11 cellular contexts compared by ENCODE assay signal in genomic region chr16:27595993-27596392, GRCh38.
"Had no signal": no experiment of that assay in that cellular context is flagged by ENCODE, and none has a peak within 500 bp of the region (broad histone marks: within the 10 kb centered on the region; RNA-seq: fewer than 3 reads in every experiment).

No MANE protein-coding gene starts in this region.

- H3K27ac ChIP-seq: ascending aorta, uterus had no signal

- H3K4me3 Mint-ChIP-seq: activated CD4-positive, alpha-beta memory T cell treated with anti-CD3 and anti-CD28 coated beads, Interleukin-2, amount 10 ng/mL, durations not matched to agents 7 days and 5 days; activated CD4-positive, alpha-beta T cell treated with anti-CD3 and anti-CD28 coated beads for 36 hours; activated naive CD8-positive, alpha-beta T cell treated with anti-CD3 and anti-CD28 coated beads for 36 hours; activated T-cell treated with anti-CD3 and anti-CD28 coated beads, Interleukin-2, amount 50 U/mL, for 72 hours; central memory CD8-positive, alpha-beta T cell; dendritic cell treated with granulocyte-macrophage colony-stimulating factor and Interleukin-4, amounts not matched to agents 40 ng/mL and 50 ng/mL, for 4 days had no signal

- H3K4me3 ChIP-seq: ascending aorta, uterus had no signal

- H3K27ac Mint-ChIP-seq: activated CD4-positive, alpha-beta memory T cell treated with anti-CD3 and anti-CD28 coated beads, Interleukin-2, amount 10 ng/mL, durations not matched to agents 7 days and 5 days; activated CD4-positive, alpha-beta T cell treated with anti-CD3 and anti-CD28 coated beads for 36 hours; activated naive CD8-positive, alpha-beta T cell treated with anti-CD3 and anti-CD28 coated beads for 36 hours; activated T-cell treated with anti-CD3 and anti-CD28 coated beads, Interleukin-2, amount 50 U/mL, for 72 hours; dendritic cell treated with granulocyte-macrophage colony-stimulating factor and Interleukin-4, amounts not matched to agents 40 ng/mL and 50 ng/mL, for 4 days had no signal

- ATAC-seq: activated CD4-positive, alpha-beta T cell treated with anti-CD3 and anti-CD28 coated beads for 36 hours; activated T-cell treated with anti-CD3 and anti-CD28 coated beads, Interleukin-2, amount 50 U/mL, for 72 hours had no signal

- H3K4me1 ChIP-seq: ascending aorta, uterus had no signal

- DNase-seq: activated CD4-positive, alpha-beta memory T cell treated with anti-CD3 and anti-CD28 coated beads, Interleukin-2, amount 10 ng/mL, durations not matched to agents 7 days and 5 days; activated CD4-positive, alpha-beta T cell treated with anti-CD3 and anti-CD28 coated beads for 36 hours; activated gamma-delta T cell treated with Interleukin-2 at 50 U/mL for 16 hours; activated naive CD8-positive, alpha-beta T cell treated with anti-CD3 and anti-CD28 coated beads for 36 hours; activated T-cell treated with anti-CD3 and anti-CD28 coated beads, Interleukin-2, amount 50 U/mL, for 72 hours; hypothalamus; T1000; uterus had no signal

- H3K27me3 ChIP-seq: ascending aorta, uterus had no signal

- H3K9me3 Mint-ChIP-seq: activated CD4-positive, alpha-beta memory T cell treated with anti-CD3 and anti-CD28 coated beads, Interleukin-2, amount 10 ng/mL, durations not matched to agents 7 days and 5 days; activated naive CD8-positive, alpha-beta T cell treated with anti-CD3 and anti-CD28 coated beads for 36 hours; activated T-cell treated with anti-CD3 and anti-CD28 coated beads, Interleukin-2, amount 50 U/mL, for 72 hours; central memory CD8-positive, alpha-beta T cell; dendritic cell treated with granulocyte-macrophage colony-stimulating factor and Interleukin-4, amounts not matched to agents 40 ng/mL and 50 ng/mL, for 4 days had no signal

- H3K4me1 Mint-ChIP-seq: activated CD4-positive, alpha-beta memory T cell treated with anti-CD3 and anti-CD28 coated beads, Interleukin-2, amount 10 ng/mL, durations not matched to agents 7 days and 5 days; activated CD4-positive, alpha-beta T cell treated with anti-CD3 and anti-CD28 coated beads for 36 hours; activated naive CD8-positive, alpha-beta T cell treated with anti-CD3 and anti-CD28 coated beads for 36 hours; central memory CD8-positive, alpha-beta T cell had no signal

- H3K9me3 ChIP-seq: ascending aorta, uterus had no signal

- H3K27me3 Mint-ChIP-seq: activated CD4-positive, alpha-beta memory T cell treated with anti-CD3 and anti-CD28 coated beads, Interleukin-2, amount 10 ng/mL, durations not matched to agents 7 days and 5 days; activated CD4-positive, alpha-beta T cell treated with anti-CD3 and anti-CD28 coated beads for 36 hours; activated naive CD8-positive, alpha-beta T cell treated with anti-CD3 and anti-CD28 coated beads for 36 hours; central memory CD8-positive, alpha-beta T cell; dendritic cell treated with granulocyte-macrophage colony-stimulating factor and Interleukin-4, amounts not matched to agents 40 ng/mL and 50 ng/mL, for 4 days had no signal

- H3K36me3 ChIP-seq: ascending aorta, uterus had no signal
